Comparison of ENCODE assay signal across 8 cellular contexts in genomic region chr9:136117291-136118060, GRCh38. TPM values are rescaled to one million over a fixed set of nuclear protein-coding genes. Genes with fewer than 3 reads are reported as not detected.
A peak's percentile ranks its signal among the peaks of the same experiment; 100 is the strongest.
DNase-seq lines count a peak whose midpoint lies in the region; ATAC-seq, FAIRE-seq and TF ChIP-seq lines count a peak whose summit lies in the region.

No MANE protein-coding gene starts in this region.

- no peaks in the 10 kb centered on the region for H3K9me3 ChIP-seq in A673 (ENCODE audit: low read depth, low read length, poor library complexity, severe bottlenecking)
- no peaks in the 10 kb centered on the region for H3K9me3 ChIP-seq in iPS-18a (ENCODE audit: control insufficient read depth, low read depth, low read length)

- H3K4me3 ChIP-seq in A673 (ENCODE audit: low read depth, low read length, poor library complexity, severe bottlenecking) (peak overlapping the region; percentile 95), iPS-18a (ENCODE audit: low read length) (peak overlapping the region; percentile 70)

- no peak for FAIRE-seq in urothelium cell line (lab: Jason Lieb, UNC)

- H3K27ac ChIP-seq in A673 (ENCODE audit: low read depth, low read length, poor library complexity, severe bottlenecking): peak overlapping the region; percentile 99
- no peak overlapping the region for H3K27ac ChIP-seq in iPS-18a (ENCODE audit: low read length)

- H3K36me3 ChIP-seq in A673 (ENCODE audit: insufficient read depth, low read length, poor library complexity, severe bottlenecking) (peaks cover 26% of the 10 kb centered on the region), iPS-18a (ENCODE audit: control insufficient read depth, low read depth, low read length) (peaks cover 9% of the 10 kb centered on the region)

- DNase-seq in A673 (ENCODE audit: low spot score): no peak
- peak in 42 of 76 experiments; percentile 11 to 73 (median 36) for DNase-seq in HUDEP-2 (lab: John Stamatoyannopoulos, UW; ENCODE audit: unreplicated experiment in 76 of 76)
- peak in 1 of 2 donors; percentile 51 for DNase-seq in activated naive CD4-positive, alpha-beta T cell treated with anti-CD3 and anti-CD28 coated beads, Interleukin-2, amount 50 U/mL, for 72 hours (ENCODE audit: low spot score in 2 of 2)
- DNase-seq in stimulated activated naive CD4-positive, alpha-beta T cell treated with Interleukin-2 at 50 U/mL for 16 hours (lab: John Stamatoyannopoulos, UW): peak; percentile 11
- DNase-seq in urothelium cell line (ENCODE audit: low spot score): no peak
- no peak for DNase-seq in pons (ENCODE audit: low spot score)

- no TSS peak for BruUV-seq in A673 (replicated peaks; lab: Mats Ljungman, UMichigan)

- intact Hi-C loops in A673 (cut with micrococcal nuclease; ENCODE audit: unreplicated experiment): no loop called here

- no peaks in the 10 kb centered on the region for H3K36me3 Mint-ChIP-seq in activated naive CD4-positive, alpha-beta T cell treated with anti-CD3 and anti-CD28 coated beads, Interleukin-2, amount 50 U/mL, for 72 hours

- H3K27me3 ChIP-seq in A673 (replicated peaks; ENCODE audit: insufficient read depth, low read depth, low read length, poor library complexity) (no peaks in the 10 kb centered on the region), iPS-18a (ENCODE audit: control insufficient read depth, insufficient read depth, low read length) (peaks cover 1% of the 10 kb centered on the region)

- CTCF ChIA-PET in A673 (lab: Charles Lee): no interaction called here

- peak overlapping the region; percentile 69 for H3K9ac ChIP-seq in iPS-18a (ENCODE audit: low read length)

- H3K4me1 ChIP-seq in A673 (ENCODE audit: insufficient read depth, low read length, poor library complexity, severe bottlenecking) (peaks cover 19% of the 10 kb centered on the region), iPS-18a (ENCODE audit: control insufficient read depth, low read depth, low read length) (peaks cover 10% of the 10 kb centered on the region)

- no peak for TF ChIP-seq CTCF in A673 (conservative IDR thresholded peaks at IDR 0.05; ENCODE audit: low read depth, low read length)

- H3K9me3 Mint-ChIP-seq in activated naive CD4-positive, alpha-beta T cell treated with anti-CD3 and anti-CD28 coated beads, Interleukin-2, amount 50 U/mL, for 72 hours: no peaks in the 10 kb centered on the region

- POLR2A ChIA-PET in A673 (lab: Charles Lee; ENCODE audit: low non-redundant PET): no interaction called here

- H3K27ac Mint-ChIP-seq in activated naive CD4-positive, alpha-beta T cell treated with anti-CD3 and anti-CD28 coated beads, Interleukin-2, amount 50 U/mL, for 72 hours: peak overlapping the region; percentile 79 to 91

- ATAC-seq in GM18907 (IDR thresholded peaks at IDR 0.05; ENCODE audit: unreplicated experiment): peak; percentile 15
- peak; percentile 20 to 21 for ATAC-seq in activated naive CD4-positive, alpha-beta T cell treated with anti-CD3 and anti-CD28 coated beads, Interleukin-2, amount 50 U/mL, for 72 hours

RNA-seq across cellular contexts. Expression of gene TMEM250, which starts 1.2 kb away (rescaled TPM):
- total RNA-seq in A673 (2021): 44.7 and 48.4 TPM in 2 replicates
- 10 to 100 TPM; 13.3 to 26.2 TPM for total RNA-seq in activated naive CD4-positive, alpha-beta T cell treated with anti-CD3 and anti-CD28 coated beads, Interleukin-2, amount 50 U/mL, for 72 hours

RNA-seq across cellular contexts. Expression of gene NACC2, which starts 22.4 kb away (rescaled TPM):
- total RNA-seq in A673 (2021): 19.5 and 22.7 TPM in 2 replicates
- 10 to 100 TPM in 1 of 2 donors, 1 to 10 TPM in 1; 4.5 to 10.0 TPM for total RNA-seq in activated naive CD4-positive, alpha-beta T cell treated with anti-CD3 and anti-CD28 coated beads, Interleukin-2, amount 50 U/mL, for 72 hours

Comparison
In these comparisons a context has a peak if more than half of its experiments do, and no peak if none do; other contexts are left out.
1. DNase-seq: peak in HUDEP-2 (42 of 76) and stimulated activated naive CD4-positive, alpha-beta T cell treated with Interleukin-2 at 50 U/mL for 16 hours (single experiment); none in A673 (single experiment), urothelium cell line (single experiment) and pons (single experiment).